1 cellular context compared by ENCODE assay signal in genomic region chr16:29809031-29809747, GRCh38.
TF ChIP-seq lines count a peak whose summit lies in the region.

No MANE protein-coding gene starts in this region.

TF ChIP-seq in K562, 482 proteins besides CTCF, POLR2A, EP300 and RAD21 (continued from another document):
- TF ChIP-seq, protein P1, sequence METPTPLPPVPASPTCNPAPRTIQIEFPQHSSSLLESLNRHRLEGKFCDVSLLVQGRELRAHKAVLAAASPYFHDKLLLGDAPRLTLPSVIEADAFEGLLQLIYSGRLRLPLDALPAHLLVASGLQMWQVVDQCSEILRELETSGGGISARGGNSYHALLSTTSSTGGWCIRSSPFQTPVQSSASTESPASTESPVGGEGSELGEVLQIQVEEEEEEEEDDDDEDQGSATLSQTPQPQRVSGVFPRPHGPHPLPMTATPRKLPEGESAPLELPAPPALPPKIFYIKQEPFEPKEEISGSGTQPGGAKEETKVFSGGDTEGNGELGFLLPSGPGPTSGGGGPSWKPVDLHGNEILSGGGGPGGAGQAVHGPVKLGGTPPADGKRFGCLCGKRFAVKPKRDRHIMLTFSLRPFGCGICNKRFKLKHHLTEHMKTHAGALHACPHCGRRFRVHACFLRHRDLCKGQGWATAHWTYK (CRISPR knock-in tag; IDR thresholded peaks at IDR 0.05), result no peak
- TF ChIP-seq HDAC8 (tag; IDR thresholded peaks at IDR 0.05), result no peak
- 0 out of 2 replicates have a peak, but pooled peaks have one; percentile 2 for TF ChIP-seq ZBTB40 (IDR thresholded peaks at IDR 0.05)
- no peak for TF ChIP-seq ZBTB40 (CRISPR knock-in tag; IDR thresholded peaks at IDR 0.05)
- TF ChIP-seq NR3C1 (CRISPR knock-in tag; IDR thresholded peaks at IDR 0.05), result 0 out of 2 replicates have a peak, but pooled peaks have one; percentile 27
- no peak for TF ChIP-seq CEBPB (tag; IDR thresholded peaks at IDR 0.05)
- peak; percentile 10; the same call in 1 of the 2 replicates for TF ChIP-seq POLR2AphosphoS5 (IDR thresholded peaks at IDR 0.05; ENCODE audit: control insufficient read depth, insufficient read depth, low read depth, low read length)
- TF ChIP-seq ZBTB17 (CRISPR knock-in tag; IDR thresholded peaks at IDR 0.05), result no peak
- no peak for TF ChIP-seq NFE2 (IDR thresholded peaks at IDR 0.05; ENCODE audit: low read depth)
- TF ChIP-seq ARID3B (CRISPR knock-in tag; IDR thresholded peaks at IDR 0.05; ENCODE audit: borderline replicate concordance), result no peak
- no peak for TF ChIP-seq YY1 (IDR thresholded peaks at IDR 0.05; ENCODE audit: borderline replicate concordance in 1 of 3, control insufficient read depth in 1 of 3, extremely low read depth in 1 of 3, insufficient read depth in 3 of 3, insufficient read length in 1 of 3, insufficient replicate concordance in 2 of 3, low read depth in 1 of 3, low read length in 2 of 3)
- TF ChIP-seq PPARD (CRISPR knock-in tag; IDR thresholded peaks at IDR 0.05), result no peak
- TF ChIP-seq CHD1 (IDR thresholded peaks at IDR 0.05; ENCODE audit: low read length), result peak; percentile 17
- TF ChIP-seq ZKSCAN1 (IDR thresholded peaks at IDR 0.05; ENCODE audit: low read depth, low read length), result no peak
- TF ChIP-seq, protein P2, sequence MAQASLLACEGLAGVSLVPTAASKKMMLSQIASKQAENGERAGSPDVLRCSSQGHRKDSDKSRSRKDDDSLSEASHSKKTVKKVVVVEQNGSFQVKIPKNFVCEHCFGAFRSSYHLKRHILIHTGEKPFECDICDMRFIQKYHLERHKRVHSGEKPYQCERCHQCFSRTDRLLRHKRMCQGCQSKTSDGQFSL (CRISPR knock-in tag; IDR thresholded peaks at IDR 0.05), result 0 out of 2 replicates have a peak, but pooled peaks have one; percentile 8
- TF ChIP-seq, protein P2 (tag; IDR thresholded peaks at IDR 0.05), result no peak
- TF ChIP-seq SP2 (IDR thresholded peaks at IDR 0.05; ENCODE audit: extremely low read depth, low read depth, low read length, poor library complexity, severe bottlenecking), result no peak
- TF ChIP-seq KDM1A (IDR thresholded peaks at IDR 0.05), result no peak
- TF ChIP-seq ZNF512 (tag; IDR thresholded peaks at IDR 0.05), result no peak
- no peak for TF ChIP-seq RHOXF2B (CRISPR knock-in tag; conservative IDR thresholded peaks at IDR 0.05)
- no peak for TF ChIP-seq XRCC3 (IDR thresholded peaks at IDR 0.05)
- no peak for TF ChIP-seq ZNF12 (CRISPR knock-in tag; IDR thresholded peaks at IDR 0.05)
- peak; percentile 44 for TF ChIP-seq RBBP5 (IDR thresholded peaks at IDR 0.05; ENCODE audit: borderline replicate concordance, insufficient read depth, low read length, poor library complexity, severe bottlenecking)
- no peak for TF ChIP-seq GTF2F1 (IDR thresholded peaks at IDR 0.05; ENCODE audit: low read depth, low read length)
- TF ChIP-seq ZNF445 (CRISPR knock-in tag; IDR thresholded peaks at IDR 0.05; ENCODE audit: low read depth), result no peak
- TF ChIP-seq, protein P3, sequence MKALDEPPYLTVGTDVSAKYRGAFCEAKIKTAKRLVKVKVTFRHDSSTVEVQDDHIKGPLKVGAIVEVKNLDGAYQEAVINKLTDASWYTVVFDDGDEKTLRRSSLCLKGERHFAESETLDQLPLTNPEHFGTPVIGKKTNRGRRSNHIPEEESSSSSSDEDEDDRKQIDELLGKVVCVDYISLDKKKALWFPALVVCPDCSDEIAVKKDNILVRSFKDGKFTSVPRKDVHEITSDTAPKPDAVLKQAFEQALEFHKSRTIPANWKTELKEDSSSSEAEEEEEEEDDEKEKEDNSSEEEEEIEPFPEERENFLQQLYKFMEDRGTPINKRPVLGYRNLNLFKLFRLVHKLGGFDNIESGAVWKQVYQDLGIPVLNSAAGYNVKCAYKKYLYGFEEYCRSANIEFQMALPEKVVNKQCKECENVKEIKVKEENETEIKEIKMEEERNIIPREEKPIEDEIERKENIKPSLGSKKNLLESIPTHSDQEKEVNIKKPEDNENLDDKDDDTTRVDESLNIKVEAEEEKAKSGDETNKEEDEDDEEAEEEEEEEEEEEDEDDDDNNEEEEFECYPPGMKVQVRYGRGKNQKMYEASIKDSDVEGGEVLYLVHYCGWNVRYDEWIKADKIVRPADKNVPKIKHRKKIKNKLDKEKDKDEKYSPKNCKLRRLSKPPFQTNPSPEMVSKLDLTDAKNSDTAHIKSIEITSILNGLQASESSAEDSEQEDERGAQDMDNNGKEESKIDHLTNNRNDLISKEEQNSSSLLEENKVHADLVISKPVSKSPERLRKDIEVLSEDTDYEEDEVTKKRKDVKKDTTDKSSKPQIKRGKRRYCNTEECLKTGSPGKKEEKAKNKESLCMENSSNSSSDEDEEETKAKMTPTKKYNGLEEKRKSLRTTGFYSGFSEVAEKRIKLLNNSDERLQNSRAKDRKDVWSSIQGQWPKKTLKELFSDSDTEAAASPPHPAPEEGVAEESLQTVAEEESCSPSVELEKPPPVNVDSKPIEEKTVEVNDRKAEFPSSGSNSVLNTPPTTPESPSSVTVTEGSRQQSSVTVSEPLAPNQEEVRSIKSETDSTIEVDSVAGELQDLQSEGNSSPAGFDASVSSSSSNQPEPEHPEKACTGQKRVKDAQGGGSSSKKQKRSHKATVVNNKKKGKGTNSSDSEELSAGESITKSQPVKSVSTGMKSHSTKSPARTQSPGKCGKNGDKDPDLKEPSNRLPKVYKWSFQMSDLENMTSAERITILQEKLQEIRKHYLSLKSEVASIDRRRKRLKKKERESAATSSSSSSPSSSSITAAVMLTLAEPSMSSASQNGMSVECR (CRISPR knock-in tag; IDR thresholded peaks at IDR 0.05), result peak; percentile 25; the same call in 1 of the 2 replicates
- no peak for TF ChIP-seq HNRNPL (IDR thresholded peaks at IDR 0.05; ENCODE audit: low read depth, low read length)
- TF ChIP-seq POLR2AphosphoS2 (IDR thresholded peaks at IDR 0.05; ENCODE audit: low read length), result no peak
- TF ChIP-seq MTA3 (IDR thresholded peaks at IDR 0.05; ENCODE audit: borderline replicate concordance), result no peak
